Comparison of ENCODE assay signal across 20 cellular contexts in the genomic region with DNA sequence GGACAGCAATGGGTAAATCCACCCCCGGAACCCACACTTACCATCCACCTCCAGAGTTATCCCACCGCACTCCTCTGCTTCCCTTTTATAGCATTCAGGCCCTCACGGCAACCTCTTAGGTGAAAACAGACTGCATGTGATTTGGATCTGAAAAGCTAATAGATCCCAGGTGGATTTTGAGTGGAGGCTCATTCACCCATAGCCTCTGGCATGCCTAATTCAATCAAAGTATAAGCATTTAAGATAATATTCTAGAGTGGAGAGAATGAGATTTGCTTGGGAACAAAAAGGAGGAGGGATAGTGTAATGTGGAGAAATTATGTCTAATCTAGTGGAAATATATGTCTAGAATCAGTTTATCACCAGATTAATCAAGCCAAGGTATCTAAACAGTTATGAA. TPM values are rescaled to one million over a fixed set of nuclear protein-coding genes. Genes with fewer than 3 reads are reported as not detected.
DNase-seq lines count a peak whose midpoint lies in the region; ATAC-seq, FAIRE-seq and TF ChIP-seq lines count a peak whose summit lies in the region.
"Had no signal": no experiment of that assay in that cellular context is flagged by ENCODE, and none has a peak within 500 bp of the region (broad histone marks: within the 10 kb centered on the region; RNA-seq: fewer than 3 reads in every experiment).

No MANE protein-coding gene starts in this region.

- H3K18ac ChIP-seq in H9 (ENCODE audit: insufficient read length, low read depth, low read length): no peak overlapping the region

- H3K79me1 ChIP-seq in H9 (ENCODE audit: insufficient read depth, low read depth, low read length, poor library complexity, severe bottlenecking): no peaks in the 10 kb centered on the region

- H2BK120ac ChIP-seq in H9 (ENCODE audit: low read depth, low read length, poor library complexity, severe bottlenecking): no peak overlapping the region

- H3K9me3 Mint-ChIP-seq in H9: no peaks in the 10 kb centered on the region
- H3K9me3 Mint-ChIP-seq: CD4-positive, alpha-beta memory T cell had no signal

- intact Hi-C loops in heart right ventricle (cut with DNase I): no loop called here
- intact Hi-C loops in cardiac septum (cut with DNase I): no loop called here
- intact Hi-C loops in psoas muscle (cut with DNase I): no loop called here

- peaks cover 35 to 38% of the 10 kb centered on the region in 2 experiments for H3K4me1 Mint-ChIP-seq in H9
- H3K4me1 Mint-ChIP-seq: CD4-positive, alpha-beta memory T cell had no signal

- no peak overlapping the region for H3K23ac ChIP-seq in H9 (ENCODE audit: insufficient read length, low read depth, low read length)

- no peaks in the 10 kb centered on the region for H3K79me2 ChIP-seq in H9 (ENCODE audit: insufficient read depth, low read length)

- peak overlapping the region in 1 of 2 experiments; percentile 47; a peak in 1 of 5 replicates for H3K4me3 Mint-ChIP-seq in H9
- H3K4me3 Mint-ChIP-seq: CD4-positive, alpha-beta memory T cell had no signal

- no peak overlapping the region for H3K4me2 ChIP-seq in H9 (ENCODE audit: insufficient read depth, insufficient read length, low read length)
- H3K4me2 ChIP-seq: A549 had no signal

- ATAC-seq in heart right ventricle: no peak
- ATAC-seq in psoas muscle: no peak
- ATAC-seq: A549 had no signal

- no peaks in the 10 kb centered on the region for H3K36me3 ChIP-seq in heart right ventricle
- no peaks in the 10 kb centered on the region for H3K36me3 ChIP-seq in psoas muscle (ENCODE audit: insufficient read depth in 1 of 2, low read depth in 1 of 2)
- H3K36me3 ChIP-seq: BE2C had no signal

- H3K23me2 ChIP-seq in H9 (ENCODE audit: insufficient read length, low read depth, low read length, poor library complexity, severe bottlenecking): no peaks in the 10 kb centered on the region

- TF ChIP-seq CTCF in heart right ventricle (IDR thresholded peaks at IDR 0.05) (no peak), H9 (conservative IDR thresholded peaks at IDR 0.05) (no peak), psoas muscle (IDR thresholded peaks at IDR 0.05) (no peak)

- H3K27ac Mint-ChIP-seq in H9: peak overlapping the region in 2 of 3 experiments; percentile 65 to 66; a peak in 3 of 7 replicates

- peak overlapping the region; percentile 7 to 60 (median 44) for H3K4me3 ChIP-seq in heart right ventricle
- peak overlapping the region; percentile 26 for H3K4me3 ChIP-seq in psoas muscle
- H3K4me3 ChIP-seq: A549 had no signal

- no peak overlapping the region for H4K8ac ChIP-seq in H9 (replicated peaks; ENCODE audit: insufficient read length, low read depth, low read length)

- DNase-seq in heart right ventricle (no peak), cardiac septum (ENCODE audit: low spot score) (no peak), H9 (no peak), SK-N-DZ (ENCODE audit: low spot score) (peak; percentile 36), psoas muscle (no peak), activated gamma-delta T cell treated with Interleukin-2 at 50 U/mL for 16 hours (no peak), urothelium cell line (ENCODE audit: low spot score) (no peak)
- DNase-seq: BE2C; CD4-positive, alpha-beta memory T cell; DMS153; DMS79 treated with DMSO at 0.1 percent for 48 hours; EL; GOT3; HCEC 1CT had no signal

- H2BK5ac ChIP-seq in H9 (ENCODE audit: insufficient read length, low read length): no peak overlapping the region

- H3K27me3 ChIP-seq in heart right ventricle (no peaks in the 10 kb centered on the region), H9 (ENCODE audit: insufficient read depth, low read length) (no peaks in the 10 kb centered on the region), psoas muscle (ENCODE audit: insufficient read depth in 3 of 3, low read length in 2 of 3) (peaks cover 0 to 10% (median 0%) of the 10 kb centered on the region in 3 donors)

- no peak overlapping the region for H2BK15ac ChIP-seq in H9 (ENCODE audit: low read depth, low read length)

- no peaks in the 10 kb centered on the region for H3K9me3 ChIP-seq in heart right ventricle
- H3K9me3 ChIP-seq in H9 (ENCODE audit: control insufficient read depth, low read depth, low read length): no peaks in the 10 kb centered on the region
- no peaks in the 10 kb centered on the region for H3K9me3 ChIP-seq in psoas muscle
- H3K9me3 ChIP-seq: A549, BE2C had no signal

- H2AFZ ChIP-seq in H9 (ENCODE audit: low read length): no peak overlapping the region

- no peak overlapping the region for H4K91ac ChIP-seq in H9 (ENCODE audit: insufficient read length, low read depth, low read length)

- H2BK20ac ChIP-seq in H9 (ENCODE audit: low read depth, low read length, poor library complexity, severe bottlenecking): no peak overlapping the region

- H3K27ac ChIP-seq in heart right ventricle: peak overlapping the region in 5 of 10 donors; percentile 75 to 89 (median 79)
- H3K27ac ChIP-seq in H9 (ENCODE audit: insufficient read length, low read depth, low read length): no peak overlapping the region
- no peak overlapping the region for H3K27ac ChIP-seq in psoas muscle
- H3K27ac ChIP-seq: A549, C4-2B, HL-60 had no signal

- no peak overlapping the region for H2BK12ac ChIP-seq in H9 (ENCODE audit: insufficient read length, low read depth, low read length)

- FAIRE-seq in urothelium cell line (lab: Jason Lieb, UNC): no peak
- FAIRE-seq: A549, D721Med, G401.6, GM12891 had no signal

- H3K4ac ChIP-seq in H9 (ENCODE audit: low read depth, low read length): no peak overlapping the region

- 68 to 84% methylated on average over 3 of the region's 3 CpGs for WGBS in heart right ventricle, 2 donors
- WGBS in H9 (ENCODE audit: extremely low coverage, insufficient read length, low lambda C conversion rate): no CpG with 5 or more reads among the region's 3 CpGs
- WGBS in psoas muscle, 3 donors: 32 to 46% (median 41%) methylated on average over 3 of the region's 3 CpGs

- H3K36me3 Mint-ChIP-seq in H9 (ENCODE audit: insufficient read depth in 1 of 3, low read depth in 3 of 3): no peaks in the 10 kb centered on the region

- H4K5ac ChIP-seq in H9 (ENCODE audit: insufficient read length, low read depth, low read length): no peak overlapping the region

- no peak overlapping the region for H2AK5ac ChIP-seq in H9 (ENCODE audit: insufficient read length, low read length)

- H3K14ac ChIP-seq in H9 (ENCODE audit: insufficient read depth, low read length): no peak overlapping the region

- no peaks in the 10 kb centered on the region for H4K20me1 ChIP-seq in H9 (ENCODE audit: control insufficient read depth, insufficient read depth, insufficient read length)

- H3K4me1 ChIP-seq in heart right ventricle (peaks cover 2 to 53% (median 21%) of the 10 kb centered on the region in 9 donors), H9 (ENCODE audit: insufficient read depth, low read length) (no peaks in the 10 kb centered on the region; the same call in 1 of the 2 replicates), psoas muscle (no peaks in the 10 kb centered on the region)
- H3K4me1 ChIP-seq: A549, BE2C had no signal

- H3T11ph ChIP-seq in H9 (ENCODE audit: low read length): no peak overlapping the region

- no peak overlapping the region for H3K56ac ChIP-seq in H9 (ENCODE audit: insufficient read length, low read depth, low read length)

- H3K27me3 Mint-ChIP-seq in H9 (ENCODE audit: low read depth): no peaks in the 10 kb centered on the region; the same call in 1 of the 2 replicates
- H3K27me3 Mint-ChIP-seq: CD4-positive, alpha-beta memory T cell had no signal

- no peak overlapping the region for H3K9ac ChIP-seq in H9 (ENCODE audit: extremely low read depth, insufficient read length, low read length)

RNA-seq across cellular contexts. Expression of a gene that starts 17.1 kb away (rescaled TPM):
- total RNA-seq in heart right ventricle: 10 to 100 TPM in 8 of 10 donors, 1 to 10 TPM in 2; 5.7 to 29.7 (median 12.7) TPM
- polyA plus RNA-seq in heart right ventricle: 10 to 100 TPM in 1 of 2 donors, 1 to 10 TPM in 1; 5.6 to 20.4 TPM
- total RNA-seq in cardiac septum: 12.4 TPM
- total RNA-seq in H9 (2021): not detected in 2 replicates
- not detected in 2 replicates for polyA plus RNA-seq in SK-N-DZ (2014; cell fraction: cytosol; rRNA removed)
- polyA plus RNA-seq in SK-N-DZ (2014; cell fraction: nucleus; rRNA removed): not detected in 2 replicates
- 10 to 100 TPM in 1 of 4 donors, 1 to 10 TPM in 3; 1.5 to 10.9 (median 6.7) TPM for total RNA-seq in psoas muscle
- 1 to 10 TPM; 1.3 to 8.2 (median 2.6) TPM for polyA plus RNA-seq in psoas muscle
